ENCODE assay signal across 25 cellular contexts in genomic region chr18:52920665-52921064, GRCh38.
DNase-seq lines count a peak whose midpoint lies in the region; ATAC-seq, FAIRE-seq and TF ChIP-seq lines count a peak whose summit lies in the region.
"Had no signal": no experiment of that assay in that cellular context is flagged by ENCODE, and none has a peak within 500 bp of the region (broad histone marks: within the 10 kb centered on the region; RNA-seq: fewer than 3 reads in every experiment).

No MANE protein-coding gene starts in this region.

- no peaks in the 10 kb centered on the region for H3K27me3 ChIP-seq in testis
- H3K27me3 ChIP-seq: BLaER1 treated with 17β-estradiol and CSF1 and Interleukin-3, amounts not matched to agents 10 nM and 100 nM had no signal

- H3K36me3 ChIP-seq in testis (ENCODE audit: low read depth, missing control alignments): no peaks in the 10 kb centered on the region
- H3K36me3 ChIP-seq: BLaER1 treated with 17β-estradiol and CSF1 and Interleukin-3, amounts not matched to agents 10 nM and 100 nM had no signal

- no peak overlapping the region for H3K27ac ChIP-seq in testis
- H3K27ac ChIP-seq: 22Rv1; A549; BLaER1 treated with 17β-estradiol and CSF1 and Interleukin-3, amounts not matched to agents 10 nM and 100 nM; C4-2B had no signal

- no peak overlapping the region for H3K4me3 Mint-ChIP-seq in stimulated activated naive B cell treated with anti-CD40 and anti-IgM and Interleukin-4, amounts not matched to agents 10 μg/mL and 1 μg/mL and 100 μg/mL, for 72 hours
- H3K4me3 Mint-ChIP-seq: B cell; CD4-positive, alpha-beta T cell; CD8-positive, alpha-beta T cell had no signal

- peak overlapping the region; percentile 3 for H3K27ac Mint-ChIP-seq in stimulated activated naive B cell treated with anti-CD40 and anti-IgM and Interleukin-4, amounts not matched to agents 10 μg/mL and 1 μg/mL and 100 μg/mL, for 72 hours
- H3K27ac Mint-ChIP-seq: B cell; CD4-positive, alpha-beta T cell; CD8-positive, alpha-beta T cell had no signal

- no peaks in the 10 kb centered on the region for H3K4me1 ChIP-seq in testis
- H3K4me1 ChIP-seq: A549, Caco-2 had no signal

- TF ChIP-seq CTCF in D721Med (IDR thresholded peaks at IDR 0.05; ENCODE audit: insufficient read depth, missing control alignments) (no peak), testis (IDR thresholded peaks at IDR 0.05) (no peak)

- no peak for TF ChIP-seq POLR2A in testis (IDR thresholded peaks at IDR 0.05)

- H3K4me3 ChIP-seq in testis: no peak overlapping the region
- H3K4me3 ChIP-seq: A549; BLaER1 treated with 17β-estradiol and CSF1 and Interleukin-3, amounts not matched to agents 10 nM and 100 nM; GM12878 had no signal

- H3K27me3 Mint-ChIP-seq in stimulated activated naive B cell treated with anti-CD40 and anti-IgM and Interleukin-4, amounts not matched to agents 10 μg/mL and 1 μg/mL and 100 μg/mL, for 72 hours: no peaks in the 10 kb centered on the region
- H3K27me3 Mint-ChIP-seq: B cell; CD4-positive, alpha-beta T cell had no signal

- 80 to 86% methylated on average over 1 of the region's 1 CpG for WGBS in testis, 2 donors

- no peaks in the 10 kb centered on the region for H3K36me3 Mint-ChIP-seq in stimulated activated naive B cell treated with anti-CD40 and anti-IgM and Interleukin-4, amounts not matched to agents 10 μg/mL and 1 μg/mL and 100 μg/mL, for 72 hours
- H3K36me3 Mint-ChIP-seq: CD8-positive, alpha-beta T cell had no signal

- ATAC-seq in left colon (peak; percentile 96), GM21381 (IDR thresholded peaks at IDR 0.05; ENCODE audit: unreplicated experiment) (no peak)
- no peak for ATAC-seq in stimulated activated naive B cell treated with anti-CD40 and anti-IgM and Interleukin-4, amounts not matched to agents 10 μg/mL and 1 μg/mL and 100 μg/mL, for 72 hours (replicated peaks)
- ATAC-seq: A549; CD8-positive, alpha-beta T cell; GM12878 had no signal

- DNase-seq in D721Med (ENCODE audit: insufficient read length, low spot score) (no peak), left colon (no peak), testis (no peak)
- no peak for DNase-seq in stimulated activated naive B cell treated with anti-CD40 and anti-IgM and Interleukin-4, amounts not matched to agents 10 μg/mL and 1 μg/mL and 100 μg/mL, for 72 hours
- DNase-seq: AML-193; Caco-2; Calu3; CD4-positive, alpha-beta T cell; CD8-positive, alpha-beta T cell; DMS 273 treated with DMSO at 0.1 percent for 48 hours; DMS153; DMS53; DMS79; DND-41; EL; GDM1 had no signal

- H3K9me3 ChIP-seq in testis: no peaks in the 10 kb centered on the region
- H3K9me3 ChIP-seq: A549; BLaER1 treated with 17β-estradiol and CSF1 and Interleukin-3, amounts not matched to agents 10 nM and 100 nM; Caco-2 had no signal

- no peaks in the 10 kb centered on the region for H3K4me1 Mint-ChIP-seq in stimulated activated naive B cell treated with anti-CD40 and anti-IgM and Interleukin-4, amounts not matched to agents 10 μg/mL and 1 μg/mL and 100 μg/mL, for 72 hours
- H3K4me1 Mint-ChIP-seq: B cell had no signal

- H3K9me3 Mint-ChIP-seq in stimulated activated naive B cell treated with anti-CD40 and anti-IgM and Interleukin-4, amounts not matched to agents 10 μg/mL and 1 μg/mL and 100 μg/mL, for 72 hours: no peaks in the 10 kb centered on the region

- FAIRE-seq in D721Med (lab: Jason Lieb, UNC): peak; percentile 60
- FAIRE-seq: A549, GM12878, GM12892, GM18507 had no signal

- intact Hi-C loops in left colon (cut with DNase I, micrococcal nuclease) (no loop called here), testis (cut with DNase I; ENCODE audit: low total_unique reads) (no loop called here)
